1 cellular context compared by ENCODE assay signal in genomic region chr2:112725545-112726457, GRCh38.
TF ChIP-seq lines count a peak whose summit lies in the region.

No MANE protein-coding gene starts in this region.

TF ChIP-seq in K562, 482 proteins besides CTCF, POLR2A, EP300 and RAD21 (continues in another document):
- TF ChIP-seq MXI1 (IDR thresholded peaks at IDR 0.05; ENCODE audit: low read depth, low read length): no peak
- TF ChIP-seq NRF1 (conservative IDR thresholded peaks at IDR 0.05 in 1 of 2, IDR thresholded peaks at IDR 0.05 in 1 of 2): no peak
- TF ChIP-seq DACH1 (IDR thresholded peaks at IDR 0.05; ENCODE audit: partially characterized antibody): no peak
- no peak for TF ChIP-seq E2F5 (CRISPR knock-in tag; IDR thresholded peaks at IDR 0.05)
- 0 out of 2 replicates have a peak, but pooled peaks have one; percentile 15 for TF ChIP-seq USF1 (CRISPR knock-in tag; IDR thresholded peaks at IDR 0.05)
- no peak for TF ChIP-seq ZKSCAN8 (CRISPR knock-in tag; IDR thresholded peaks at IDR 0.05)
- TF ChIP-seq RBM15 (IDR thresholded peaks at IDR 0.05; ENCODE audit: insufficient read depth, low read length): no peak
- TF ChIP-seq SRSF9 (IDR thresholded peaks at IDR 0.05; ENCODE audit: borderline replicate concordance, low read depth, low read length): no peak
- TF ChIP-seq RBFOX2 (IDR thresholded peaks at IDR 0.05; ENCODE audit: low read depth, low read length): no peak
- TF ChIP-seq ZNF655 (CRISPR knock-in tag; IDR thresholded peaks at IDR 0.05): no peak
- TF ChIP-seq PREB (CRISPR knock-in tag; IDR thresholded peaks at IDR 0.05): no peak
- no peak for TF ChIP-seq ETV5 (CRISPR knock-in tag; IDR thresholded peaks at IDR 0.05; ENCODE audit: low read depth)
- TF ChIP-seq DEAF1 (CRISPR knock-in tag; IDR thresholded peaks at IDR 0.05): no peak
- TF ChIP-seq CBFA2T3 (IDR thresholded peaks at IDR 0.05): no peak
- no peak for TF ChIP-seq NR2F6 (CRISPR knock-in tag; IDR thresholded peaks at IDR 0.05)
- peak; percentile 85 for TF ChIP-seq ZFP36 (IDR thresholded peaks at IDR 0.05; ENCODE audit: low read depth, low read length, partially characterized antibody)
- TF ChIP-seq ADNP (tag; IDR thresholded peaks at IDR 0.05): peak; percentile 48
- no peak for TF ChIP-seq ZBTB11 (CRISPR knock-in tag; IDR thresholded peaks at IDR 0.05)
- TF ChIP-seq ELK3 (CRISPR knock-in tag; IDR thresholded peaks at IDR 0.05): no peak
- peak; percentile 30; the same call in 1 of the 2 replicates for TF ChIP-seq TCF15 (CRISPR knock-in tag; IDR thresholded peaks at IDR 0.05)
- no peak for TF ChIP-seq SMC3 (conservative IDR thresholded peaks at IDR 0.05; ENCODE audit: insufficient read depth, low read depth, low read length)
- TF ChIP-seq CBFA2T2 (conservative IDR thresholded peaks at IDR 0.05): 0 out of 2 replicates have a peak, but pooled peaks have one; percentile 3
- TF ChIP-seq CTCFL (IDR thresholded peaks at IDR 0.05; ENCODE audit: borderline replicate concordance, insufficient read depth, low read depth, low read length, poor library complexity, severe bottlenecking): no peak
- no peak for TF ChIP-seq TCF7L2 (IDR thresholded peaks at IDR 0.05; ENCODE audit: low read depth, low read length)
- TF ChIP-seq THAP12 (CRISPR knock-in tag; IDR thresholded peaks at IDR 0.05): no peak
- 0 out of 2 replicates have a peak, but pooled peaks have one; percentile 15 for TF ChIP-seq PKNOX1 (IDR thresholded peaks at IDR 0.05)
- TF ChIP-seq MAX (CRISPR knock-in tag; IDR thresholded peaks at IDR 0.05): no peak
- TF ChIP-seq FOXK2 (conservative IDR thresholded peaks at IDR 0.05 in 1 of 2, IDR thresholded peaks at IDR 0.05 in 1 of 2; ENCODE audit: low read depth in 2 of 2): no peak
- TF ChIP-seq PTBP1 (IDR thresholded peaks at IDR 0.05; ENCODE audit: low read depth, low read length): no peak
- TF ChIP-seq GATAD2B (IDR thresholded peaks at IDR 0.05; ENCODE audit: borderline replicate concordance): no peak
- no peak for TF ChIP-seq GTF2B (IDR thresholded peaks at IDR 0.05; ENCODE audit: extremely low read depth, insufficient read length)
- no peak for TF ChIP-seq TAF1 (IDR thresholded peaks at IDR 0.05; ENCODE audit: control insufficient read depth, extremely low read depth, insufficient read depth, low read length, severe bottlenecking)
- TF ChIP-seq ZBTB1 (CRISPR knock-in tag; IDR thresholded peaks at IDR 0.05; ENCODE audit: borderline replicate concordance, low read depth): no peak
- TF ChIP-seq TAL1 (IDR thresholded peaks at IDR 0.05): no peak
- TF ChIP-seq DDX20 (tag; IDR thresholded peaks at IDR 0.05; ENCODE audit: low read depth): no peak
- no peak for TF ChIP-seq L3MBTL2 (IDR thresholded peaks at IDR 0.05)
- TF ChIP-seq HDAC3 (IDR thresholded peaks at IDR 0.05; ENCODE audit: borderline replicate concordance, partially characterized antibody): no peak
- TF ChIP-seq MCM3 (IDR thresholded peaks at IDR 0.05): no peak
- TF ChIP-seq TRIM24 (IDR thresholded peaks at IDR 0.05): no peak
- no peak for TF ChIP-seq ZNF263 (CRISPR knock-in tag; IDR thresholded peaks at IDR 0.05; ENCODE audit: borderline replicate concordance)
- TF ChIP-seq CREM (IDR thresholded peaks at IDR 0.05; ENCODE audit: low read depth): 0 out of 2 replicates have a peak, but pooled peaks have one; percentile 23
- no peak for TF ChIP-seq SRSF7 (optimal IDR thresholded peaks at IDR 0.05; ENCODE audit: low read depth, low read length)
- no peak for TF ChIP-seq HBP1 (CRISPR knock-in tag; IDR thresholded peaks at IDR 0.05)
- TF ChIP-seq XRCC3 (IDR thresholded peaks at IDR 0.05): no peak
- TF ChIP-seq PRMT5 (CRISPR knock-in tag; IDR thresholded peaks at IDR 0.05): no peak
